In genomic region chr12:72018036-72018435, GRCh38 we compare ENCODE assay signal across 19 cellular contexts.
"Had no signal": no experiment of that assay in that cellular context is flagged by ENCODE, and none has a peak within 500 bp of the region (broad histone marks: within the 10 kb centered on the region; RNA-seq: fewer than 3 reads in every experiment).

No MANE protein-coding gene starts in this region.

- ATAC-seq: esophagus mucosa, heart right ventricle, lower lobe of right lung, natural killer cell, right cardiac atrium had no signal

- H3K4me3 Mint-ChIP-seq: memory B cell, mesothelial cell of epicardium, natural killer cell, neural crest cell had no signal

- H3K4me1 Mint-ChIP-seq: memory B cell, mesothelial cell of epicardium, natural killer cell, neural crest cell had no signal

- DNase-seq: cortex of kidney; effector memory CD4-positive, alpha-beta T cell; heart right ventricle; islet precursor cell; left ventricle myocardium inferior; lower lobe of right lung; natural killer cell; nucleus accumbens; ovary; right cardiac atrium; small intestine; stimulated activated CD4-positive, alpha-beta T cell treated with anti-CD3 and anti-CD28 coated beads, Interleukin-12 subunit alpha, Interleukin-12 subunit beta, amount 100 ng/mL, for 4 hours; stimulated activated naive CD4-positive, alpha-beta T cell treated with Interleukin-2 at 50 U/mL for 16 hours; trophoblast cell had no signal

- H3K27ac Mint-ChIP-seq: memory B cell, mesothelial cell of epicardium, natural killer cell, progenitor cell of endocrine pancreas had no signal

- H3K9me3 Mint-ChIP-seq: memory B cell, mesothelial cell of epicardium, natural killer cell, neural crest cell had no signal

- H3K36me3 Mint-ChIP-seq: memory B cell, mesothelial cell of epicardium, natural killer cell had no signal
